Comparison of ENCODE assay signal across 1 cellular context in genomic region chr4:48704091-48704802, GRCh38.
TF ChIP-seq lines count a peak whose summit lies in the region.

No MANE protein-coding gene starts in this region.

TF ChIP-seq in H1, 55 proteins besides CTCF, POLR2A, EP300 and RAD21:
- no peak for TF ChIP-seq SUZ12 (IDR thresholded peaks at IDR 0.05; ENCODE audit: low read length)
- no peak for TF ChIP-seq CEBPB (IDR thresholded peaks at IDR 0.05; ENCODE audit: low read depth, low read length)
- no peak for TF ChIP-seq CHD2 (IDR thresholded peaks at IDR 0.05; ENCODE audit: low read length)
- no peak for TF ChIP-seq NRF1 (IDR thresholded peaks at IDR 0.05; ENCODE audit: low read depth, low read length)
- no peak for TF ChIP-seq KDM1A (IDR thresholded peaks at IDR 0.05; ENCODE audit: borderline replicate concordance, low read length)
- no peak for TF ChIP-seq FOSL1 (IDR thresholded peaks at IDR 0.05; ENCODE audit: insufficient read depth, low read depth, low read length)
- no peak for TF ChIP-seq CBX5 (IDR thresholded peaks at IDR 0.05; ENCODE audit: low read depth, low read length)
- no peak for TF ChIP-seq SIRT6 (IDR thresholded peaks at IDR 0.05; ENCODE audit: low read length)
TF ChIP-seq in H1: peak in this region for 0.
